17 cellular contexts compared by ENCODE assay signal in genomic region chr18:37846996-37847395, GRCh38.
DNase-seq lines count a peak whose midpoint lies in the region; ATAC-seq and TF ChIP-seq lines count a peak whose summit lies in the region.
"Had no signal": no experiment of that assay in that cellular context is flagged by ENCODE, and none has a peak within 500 bp of the region (broad histone marks: within the 10 kb centered on the region; RNA-seq: fewer than 3 reads in every experiment).

No MANE protein-coding gene starts in this region.

- no peaks in the 10 kb centered on the region for H3K4me1 ChIP-seq in esophagus muscularis mucosa
- H3K4me1 ChIP-seq in mesendoderm (ENCODE audit: control insufficient read depth, low read depth, low read length), result no peaks in the 10 kb centered on the region
- no peaks in the 10 kb centered on the region for H3K4me1 ChIP-seq in body of pancreas
- H3K4me1 ChIP-seq: BLaER1, Caco-2 had no signal

- no peak overlapping the region for H2AK5ac ChIP-seq in mesendoderm (ENCODE audit: low read length)

- no peak overlapping the region for H4K5ac ChIP-seq in mesendoderm (ENCODE audit: low read length)

- TF ChIP-seq POLR2A in esophagus muscularis mucosa (IDR thresholded peaks at IDR 0.05; ENCODE audit: low read depth) (no peak), body of pancreas (IDR thresholded peaks at IDR 0.05) (no peak)

- peaks cover 0 to 8% (median 0%) of the 10 kb centered on the region in 4 donors for H3K9me3 ChIP-seq in esophagus muscularis mucosa
- H3K9me3 ChIP-seq in body of pancreas, result no peaks in the 10 kb centered on the region
- H3K9me3 ChIP-seq: BLaER1, Caco-2 had no signal

- H3K4me3 ChIP-seq in esophagus muscularis mucosa (no peak overlapping the region), mesendoderm (ENCODE audit: low read length) (no peak overlapping the region), body of pancreas (no peak overlapping the region)
- H3K4me3 ChIP-seq: BLaER1, K562 had no signal

- no peak overlapping the region for H3K56ac ChIP-seq in mesendoderm (ENCODE audit: low read length)

- H3K27ac ChIP-seq in esophagus muscularis mucosa (replicated peaks in 1 of 4) (no peak overlapping the region), mesendoderm (ENCODE audit: low read depth, low read length) (no peak overlapping the region), body of pancreas (no peak overlapping the region)
- H3K27ac ChIP-seq: 22Rv1, BLaER1 had no signal

- H2BK120ac ChIP-seq in mesendoderm (ENCODE audit: low read depth, low read length), result no peak overlapping the region

- H3K36me3 ChIP-seq in esophagus muscularis mucosa, result no peaks in the 10 kb centered on the region
- H3K36me3 ChIP-seq in mesendoderm (ENCODE audit: control insufficient read depth, insufficient read depth, low read length), result no peaks in the 10 kb centered on the region
- no peaks in the 10 kb centered on the region for H3K36me3 ChIP-seq in body of pancreas (replicated peaks in 1 of 2; ENCODE audit: insufficient read depth in 1 of 2, low read depth in 2 of 2)
- H3K36me3 ChIP-seq: BLaER1 had no signal

- no peaks in the 10 kb centered on the region for H3K79me1 ChIP-seq in mesendoderm (ENCODE audit: low read length)

- no peak overlapping the region for H2BK5ac ChIP-seq in mesendoderm (ENCODE audit: low read length)

- DNase-seq in ELF-1 (ENCODE audit: low read depth, low spot score) (peak; percentile 36), NCI-H226 (peak; percentile 2), esophagus muscularis mucosa (ENCODE audit: extremely low spot score) (peak; percentile 53), mesendoderm (peak; percentile 85), body of pancreas (no peak), 8988T (no peak)
- no peak for DNase-seq in activated naive CD4-positive, alpha-beta T cell treated with Interleukin-2 at 50 U/mL for 16 hours
- DNase-seq: AML-193; Caco-2; CD8-positive, alpha-beta memory T cell; DND-41; GF-D8; HCEC 1CT; HFFc6 had no signal

- H3K18ac ChIP-seq in mesendoderm (ENCODE audit: low read length), result no peak overlapping the region

- no peak overlapping the region for H3K4me2 ChIP-seq in mesendoderm (ENCODE audit: low read length)
- H3K4me2 ChIP-seq: BLaER1 had no signal

- H2BK15ac ChIP-seq in mesendoderm (replicated peaks; ENCODE audit: low read depth), result no peak overlapping the region

- intact Hi-C loops in esophagus muscularis mucosa (cut with DNase I) (no loop called here), body of pancreas (cut with DNase I) (no loop called here)

- 48% methylated on average over 3 of the region's 3 CpGs for WGBS in esophagus muscularis mucosa
- no CpG with 5 or more reads among the region's 3 CpGs for WGBS in mesendoderm (ENCODE audit: extremely low coverage, insufficient coverage, low lambda C conversion rate)
- WGBS in body of pancreas, 2 donors, result 28 to 57% methylated on average over 3 of the region's 3 CpGs

- no peak for TF ChIP-seq EP300 in esophagus muscularis mucosa (IDR thresholded peaks at IDR 0.05)

- H3K27me3 ChIP-seq in esophagus muscularis mucosa, result no peaks in the 10 kb centered on the region
- no peaks in the 10 kb centered on the region for H3K27me3 ChIP-seq in mesendoderm (ENCODE audit: insufficient read depth, low read length, poor library complexity)
- no peaks in the 10 kb centered on the region for H3K27me3 ChIP-seq in body of pancreas
- H3K27me3 ChIP-seq: BLaER1 had no signal

- no peak overlapping the region for H4K8ac ChIP-seq in mesendoderm (ENCODE audit: low read depth, low read length)

- no peak for TF ChIP-seq CTCF in esophagus muscularis mucosa (IDR thresholded peaks at IDR 0.05)
- no peak for TF ChIP-seq CTCF in body of pancreas (IDR thresholded peaks at IDR 0.05)

- no peaks in the 10 kb centered on the region for H3K79me2 ChIP-seq in mesendoderm (ENCODE audit: control insufficient read depth, insufficient read depth, low read length)

- H3K4ac ChIP-seq in mesendoderm (ENCODE audit: low read depth, low read length), result no peak overlapping the region

- no peak overlapping the region for H3K9ac ChIP-seq in mesendoderm (ENCODE audit: low read length)
- H3K9ac ChIP-seq: BLaER1 had no signal

- no peak overlapping the region for H3K23ac ChIP-seq in mesendoderm (ENCODE audit: low read length)

- ATAC-seq in body of pancreas, result no peak
- ATAC-seq: K562 had no signal

Comparison
In these comparisons a context has a peak if more than half of its experiments do, and no peak if none do; other contexts are left out.
1. DNase-seq: peak in ELF-1 (single experiment), NCI-H226 (single experiment), esophagus muscularis mucosa (single experiment) and mesendoderm (single experiment); none in activated naive CD4-positive, alpha-beta T cell treated with Interleukin-2 at 50 U/mL for 16 hours (single experiment), body of pancreas (0 of 4) and 8988T (single experiment).